ENCODE assay signal across 4 cellular contexts in genomic region chr4:143857391-143858336, GRCh38. TPM values are rescaled to one million over a fixed set of nuclear protein-coding genes. Genes with fewer than 3 reads are reported as not detected.
"Had no signal": no experiment of that assay in that cellular context is flagged by ENCODE, and none has a peak within 500 bp of the region (broad histone marks: within the 10 kb centered on the region; RNA-seq: fewer than 3 reads in every experiment).

No MANE protein-coding gene starts in this region.

RNA-seq across cellular contexts. Expression of gene GYPE, which starts 47.7 kb away (rescaled TPM):
- total RNA-seq: GM23338, H1, H9, HT-29 had no signal
- polyA plus RNA-seq: H1 had no signal
